Comparison of ENCODE assay signal across 13 cellular contexts in the genomic region with DNA sequence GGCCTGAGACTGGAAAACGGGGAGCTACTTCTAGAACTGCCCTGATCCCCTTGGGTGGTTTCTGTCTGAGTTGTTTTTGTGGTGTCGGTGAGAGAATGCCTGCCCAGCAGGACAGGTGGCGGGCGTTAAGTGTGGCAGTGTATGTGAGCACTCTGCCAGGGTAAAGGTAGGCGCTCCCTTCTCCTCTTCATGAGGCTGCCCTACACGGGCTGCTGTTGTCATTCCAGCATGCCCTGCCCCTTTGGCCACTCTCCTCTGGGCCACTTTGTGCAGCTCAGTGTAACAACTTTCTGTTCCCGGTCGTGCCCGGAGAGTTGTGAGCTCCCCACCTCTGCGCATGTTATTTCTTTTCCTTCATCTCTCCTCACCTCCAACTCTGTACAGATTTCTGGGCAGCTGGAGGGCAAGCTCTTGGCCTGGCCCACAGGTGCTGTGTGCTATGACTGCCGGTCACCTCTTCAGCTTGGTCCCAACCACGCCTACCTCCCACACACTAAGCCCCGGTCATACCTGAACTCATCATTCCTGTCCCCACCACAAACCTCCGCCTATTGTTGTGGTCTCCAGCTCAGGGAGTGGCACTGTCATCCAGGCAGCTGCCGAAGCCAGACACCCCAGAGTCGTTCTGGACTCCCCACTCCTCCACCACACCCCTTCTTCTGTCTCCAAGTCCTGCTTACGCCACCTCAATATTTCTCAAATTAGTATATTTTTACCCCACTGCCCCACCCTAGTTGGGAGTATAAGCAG.
DNase-seq lines count a peak whose midpoint lies in the region; ATAC-seq, FAIRE-seq and TF ChIP-seq lines count a peak whose summit lies in the region.
"Had no signal": no experiment of that assay in that cellular context is flagged by ENCODE, and none has a peak within 500 bp of the region (broad histone marks: within the 10 kb centered on the region; RNA-seq: fewer than 3 reads in every experiment).

No MANE protein-coding gene starts in this region.

- peaks cover 18% of the 10 kb centered on the region for H3K4me1 Mint-ChIP-seq in activated CD4-positive, alpha-beta memory T cell treated with anti-CD3 and anti-CD28 coated beads, Interleukin-2, amount 10 ng/mL, durations not matched to agents 7 days and 5 days

- POLR2A ChIA-PET in activated CD4-positive, alpha-beta memory T cell treated with anti-CD3 and anti-CD28 coated beads, Interleukin-2, amount 10 ng/mL, durations not matched to agents 7 days and 5 days (lab: Charles Lee) = interaction anchor here (0.7 to 1.2 kb wide), 2 partner anchors 67 to 172 kb away, joined by 3 read pairs; no protein-coding TSS in a partner anchor

- H3K27me3 Mint-ChIP-seq in activated CD4-positive, alpha-beta memory T cell treated with anti-CD3 and anti-CD28 coated beads, Interleukin-2, amount 10 ng/mL, durations not matched to agents 7 days and 5 days = peaks cover 2% of the 10 kb centered on the region

- 87 to 91% (median 89%) methylated on average over 17 of the region's 17 CpGs for WGBS in heart left ventricle, 4 donors

- peaks cover 0 to 50% (median 24%) of the 10 kb centered on the region in 12 donors for H3K4me1 ChIP-seq in heart left ventricle
- peaks cover 25% of the 10 kb centered on the region for H3K4me1 ChIP-seq in lower lobe of right lung

- intact Hi-C loops in left ventricle myocardium superior (cut with micrococcal nuclease) = loop anchor here (10.0 kb wide), 1 partner anchor 189 kb away; no protein-coding TSS in a partner anchor
- intact Hi-C loops in heart left ventricle (cut with DNase I) = loop anchor here in 3 of 10 donors (5.0 to 10.0 kb wide), 3 partner anchors 47 to 189 kb away; a partner anchor contains a TSS
- intact Hi-C loops in lower lobe of right lung (cut with DNase I) = loop anchor here (10.0 kb wide), 2 partner anchors 189 to 219 kb away; no protein-coding TSS in a partner anchor

- no peak for FAIRE-seq in urothelium cell line (lab: Jason Lieb, UNC)
- FAIRE-seq: colon had no signal

- no peak for DNase-seq in left ventricle myocardium superior
- no peak for DNase-seq in heart left ventricle
- DNase-seq in activated CD4-positive, alpha-beta memory T cell treated with anti-CD3 and anti-CD28 coated beads, Interleukin-2, amount 10 ng/mL, durations not matched to agents 7 days and 5 days = no peak
- DNase-seq in lower lobe of right lung = no peak
- DNase-seq in urothelium cell line (ENCODE audit: low spot score) = peak; percentile 52
- no peak for DNase-seq in NCI-H446 (lab: John Stamatoyannopoulos, UW)
- no peak for DNase-seq in GF-D8 (lab: John Stamatoyannopoulos, UW)
- no peak for DNase-seq in NCI-H2171 treated with DMSO at 0.1 percent for 48 hours (lab: John Stamatoyannopoulos, UW)
- DNase-seq: activated gamma-delta T cell, foreskin melanocyte, WERI-Rb-1 had no signal

- TF ChIP-seq POLR2A in heart left ventricle (IDR thresholded peaks at IDR 0.05) = no peak

- H3K36me3 Mint-ChIP-seq in activated CD4-positive, alpha-beta memory T cell treated with anti-CD3 and anti-CD28 coated beads, Interleukin-2, amount 10 ng/mL, durations not matched to agents 7 days and 5 days (ENCODE audit: low read depth) = no peaks in the 10 kb centered on the region

- no peak for TF ChIP-seq CTCF in heart left ventricle (IDR thresholded peaks at IDR 0.05)
- no peak for TF ChIP-seq CTCF in lower lobe of right lung (IDR thresholded peaks at IDR 0.05)

- H3K9me3 Mint-ChIP-seq in activated CD4-positive, alpha-beta memory T cell treated with anti-CD3 and anti-CD28 coated beads, Interleukin-2, amount 10 ng/mL, durations not matched to agents 7 days and 5 days = no peaks in the 10 kb centered on the region

- ATAC-seq in left ventricle myocardium superior (peak; percentile 47), heart left ventricle (no peak), lower lobe of right lung (peak; percentile 33 to 71)
- ATAC-seq: Right ventricle myocardium inferior had no signal

- H3K27ac ChIP-seq in heart left ventricle = no peak overlapping the region
- no peak overlapping the region for H3K27ac ChIP-seq in lower lobe of right lung
- H3K27ac ChIP-seq: WERI-Rb-1 had no signal

- H3K4me3 ChIP-seq in heart left ventricle = no peak overlapping the region
- H3K4me3 ChIP-seq in lower lobe of right lung = no peak overlapping the region

- H3K36me3 ChIP-seq in heart left ventricle (no peaks in the 10 kb centered on the region), lower lobe of right lung (no peaks in the 10 kb centered on the region)
- H3K36me3 ChIP-seq: WERI-Rb-1 had no signal

- no peaks in the 10 kb centered on the region for H3K27me3 ChIP-seq in heart left ventricle
- H3K27me3 ChIP-seq in lower lobe of right lung (ENCODE audit: low read depth) = no peaks in the 10 kb centered on the region

- CTCF ChIA-PET in activated CD4-positive, alpha-beta memory T cell treated with anti-CD3 and anti-CD28 coated beads, Interleukin-2, amount 10 ng/mL, durations not matched to agents 7 days and 5 days (lab: Charles Lee) = interaction anchor here (2.0 to 4.3 kb wide), 2 partner anchors 12 to 193 kb away, joined by 14 to 16 read pairs; no protein-coding TSS in a partner anchor

- H3K4me3 Mint-ChIP-seq in activated CD4-positive, alpha-beta memory T cell treated with anti-CD3 and anti-CD28 coated beads, Interleukin-2, amount 10 ng/mL, durations not matched to agents 7 days and 5 days = no peak overlapping the region

- H3K9me3 ChIP-seq in heart left ventricle (no peaks in the 10 kb centered on the region), lower lobe of right lung (no peaks in the 10 kb centered on the region)

- H3K27ac Mint-ChIP-seq in activated CD4-positive, alpha-beta memory T cell treated with anti-CD3 and anti-CD28 coated beads, Interleukin-2, amount 10 ng/mL, durations not matched to agents 7 days and 5 days = peak overlapping the region; percentile 4

Comparison
In these comparisons a context has a peak if more than half of its experiments do, and no peak if none do; other contexts are left out.
1. ATAC-seq: peak in left ventricle myocardium superior (single experiment) and lower lobe of right lung (2 of 2); none in heart left ventricle (0 of 4).